14 cellular contexts compared by ENCODE assay signal in genomic region chr12:19183121-19183838, GRCh38. TPM values are rescaled to one million over a fixed set of nuclear protein-coding genes. Genes with fewer than 3 reads are reported as not detected.
DNase-seq lines count a peak whose midpoint lies in the region; ATAC-seq and TF ChIP-seq lines count a peak whose summit lies in the region.
"Had no signal": no experiment of that assay in that cellular context is flagged by ENCODE, and none has a peak within 500 bp of the region (broad histone marks: within the 10 kb centered on the region; RNA-seq: fewer than 3 reads in every experiment).

No MANE protein-coding gene starts in this region.

- no peak overlapping the region for H3K27ac ChIP-seq in RWPE1
- H3K27ac ChIP-seq: transverse colon had no signal

- in situ Hi-C loops in ACHN (cut with HindIII; ENCODE audit: low pct_ligation_motif_present, low pct_unique_long_range_greater_than_20kb, low sequenced_read_pairs) = no loop called here
- in situ Hi-C loops in astrocyte of the cerebellum (cut with HindIII; ENCODE audit: low sequenced_read_pairs) = no loop called here

- DNase-seq in ACHN (peak; percentile 38), HT-29 (ENCODE audit: low spot score) (peak; percentile 26), astrocyte of the cerebellum (ENCODE audit: low read depth) (no peak), hepatic stellate cell (ENCODE audit: low spot score) (peak; percentile 7), RWPE1 (ENCODE audit: low spot score) (no peak)
- DNase-seq in activated CD4-positive, alpha-beta T cell treated with anti-CD3 and anti-CD28 coated beads, Interleukin-2, amount 50 U/mL, for 4 hours = no peak
- DNase-seq: activated CD8-positive, alpha-beta memory T cell treated with anti-CD3 and anti-CD28 coated beads, Interleukin-2, amount 50 U/mL, for 48 hours; CD4-positive, CD25-positive, alpha-beta regulatory T cell; effector memory CD4-positive, alpha-beta T cell; small intestine; transverse colon had no signal

- peak; percentile 38 for TF ChIP-seq CTCF in astrocyte of the cerebellum (IDR thresholded peaks at IDR 0.05; ENCODE audit: low read depth, low read length, missing control alignments)
- TF ChIP-seq CTCF in RWPE1 (conservative IDR thresholded peaks at IDR 0.05; ENCODE audit: low read depth) = no peak

- H3K4me3 ChIP-seq in astrocyte of the cerebellum (ENCODE audit: low read depth, low read length) = no peak overlapping the region
- H3K4me3 ChIP-seq: K562, transverse colon had no signal

- no peak for ATAC-seq in GM21619 (IDR thresholded peaks at IDR 0.05; ENCODE audit: unreplicated experiment)
- no peak for ATAC-seq in GM21737 (IDR thresholded peaks at IDR 0.05; ENCODE audit: unreplicated experiment)
- ATAC-seq: K562 had no signal

- POLR2A ChIA-PET in RWPE1 (lab: Yijun Ruan, JAX; ENCODE audit: low non-redundant PET) = no interaction called here

- CTCF ChIA-PET in RWPE1 (lab: Yijun Ruan, JAX) = interaction anchor here (0.6 kb wide), 1 partner anchor 302 kb away, joined by 3 read pairs; no protein-coding TSS in a partner anchor

RNA-seq across cellular contexts. Expression of gene PLEKHA5, which starts 53.7 kb away (rescaled TPM):
- 15.8 and 19.9 TPM in 2 replicates for total RNA-seq in HT-29 (2014; rRNA removed; shearing (Covaris generic))

Comparison
In these comparisons a context has a peak if more than half of its experiments do, and no peak if none do; other contexts are left out.
1. DNase-seq: peak in ACHN (single experiment), HT-29 (single experiment) and hepatic stellate cell (single experiment); none in astrocyte of the cerebellum (single experiment), activated CD4-positive, alpha-beta T cell treated with anti-CD3 and anti-CD28 coated beads, Interleukin-2, amount 50 U/mL, for 4 hours (0 of 2) and RWPE1 (single experiment).